Comparison of ENCODE assay signal across 27 cellular contexts in genomic region chr4:38195486-38195885, GRCh38.
DNase-seq lines count a peak whose midpoint lies in the region; ATAC-seq, FAIRE-seq and TF ChIP-seq lines count a peak whose summit lies in the region.
"Had no signal": no experiment of that assay in that cellular context is flagged by ENCODE, and none has a peak within 500 bp of the region (broad histone marks: within the 10 kb centered on the region; RNA-seq: fewer than 3 reads in every experiment).

No MANE protein-coding gene starts in this region.

- no peak overlapping the region for H3K9ac ChIP-seq in colonic mucosa (ENCODE audit: low read depth in 2 of 2, low read length in 2 of 2)
- H3K9ac ChIP-seq: BLaER1 had no signal

- H3K4me1 ChIP-seq in HEK293 (ENCODE audit: control insufficient read depth, insufficient read depth, low read length) (peaks cover 7% of the 10 kb centered on the region), colonic mucosa (no peaks in the 10 kb centered on the region), small intestine (ENCODE audit: control insufficient read depth in 2 of 2, insufficient read depth in 1 of 2, low read depth in 1 of 2, low read length in 1 of 2) (no peaks in the 10 kb centered on the region)
- H3K4me1 ChIP-seq: BE2C, BLaER1 had no signal

- 14 to 54% (median 33%) methylated on average over 3 of the region's 3 CpGs for WGBS in small intestine, 3 donors

- H3K9me3 ChIP-seq in HEK293 (ENCODE audit: control insufficient read depth, insufficient read depth, low read depth, low read length) (no peaks in the 10 kb centered on the region), colonic mucosa (no peaks in the 10 kb centered on the region), small intestine (ENCODE audit: control insufficient read depth, low read depth) (no peaks in the 10 kb centered on the region)

- no peak for TF ChIP-seq CTCF in HEK293 (tag by site-specific recombination; IDR thresholded peaks at IDR 0.05)
- no peak for TF ChIP-seq CTCF in colonic mucosa (IDR thresholded peaks at IDR 0.05)

- ATAC-seq in HG02938 (IDR thresholded peaks at IDR 0.05; ENCODE audit: unreplicated experiment) (no peak), HG02588 (IDR thresholded peaks at IDR 0.05; ENCODE audit: unreplicated experiment) (no peak)
- ATAC-seq: GM12878 had no signal

- no peak for DNase-seq in colonic mucosa
- peak; percentile 47 for DNase-seq in mesenteric fat pad (ENCODE audit: low spot score)
- peak; percentile 87 for DNase-seq in small intestine
- DNase-seq in T-helper 2 cell, result no peak
- DNase-seq: 8988T; ACHN; BE2C; C1 segment of cervical spinal cord; CD4-positive, alpha-beta memory T cell; CD4-positive, CD25-positive, alpha-beta regulatory T cell; CD8-positive, alpha-beta memory T cell; COR-L47; DMS 273 treated with DMSO at 0.1 percent for 48 hours; DMS153; DMS53; DMS79; DND-41; EL; GDM1 had no signal

- H3K27ac ChIP-seq in HEK293 (ENCODE audit: extremely low read depth, low read depth, low read length), result no peak overlapping the region
- peak overlapping the region; percentile 15 for H3K27ac ChIP-seq in colonic mucosa
- H3K27ac ChIP-seq in small intestine (ENCODE audit: low read depth in 1 of 2, low read length in 1 of 2), result peak overlapping the region; percentile 27 to 67
- H3K27ac ChIP-seq: BLaER1 had no signal

- H3K27me3 ChIP-seq in colonic mucosa (no peaks in the 10 kb centered on the region), small intestine (ENCODE audit: control insufficient read depth in 2 of 2, insufficient read depth in 2 of 2, low read length in 2 of 2) (no peaks in the 10 kb centered on the region)
- H3K27me3 ChIP-seq: BLaER1 had no signal

- FAIRE-seq in small intestine (lab: Jason Lieb, UNC), result no peak
- FAIRE-seq: A204.1, GM12878, GM12892, GM18507 had no signal

- CTCF ChIA-PET in HEK293 (lab: Yijun Ruan, JAX), result interaction anchor here (1.0 kb wide), 1 partner anchor 16 kb away, joined by 3 read pairs; no protein-coding TSS in a partner anchor

- POLR2A ChIA-PET in HEK293 (lab: Yijun Ruan, JAX), result no interaction called here

- H3K36me3 ChIP-seq in HEK293 (ENCODE audit: control insufficient read depth in 2 of 2, insufficient read depth in 1 of 2, low read length in 2 of 2) (no peaks in the 10 kb centered on the region), colonic mucosa (no peaks in the 10 kb centered on the region), small intestine (ENCODE audit: control insufficient read depth in 2 of 2, insufficient read depth in 2 of 2, low read length in 2 of 2) (no peaks in the 10 kb centered on the region)
- H3K36me3 ChIP-seq: BE2C, BLaER1 had no signal

- no peak overlapping the region for H3K4me3 ChIP-seq in HEK293 (ENCODE audit: low read depth, low read length)
- H3K4me3 ChIP-seq in colonic mucosa, result no peak overlapping the region
- no peak overlapping the region for H3K4me3 ChIP-seq in small intestine (ENCODE audit: low read depth in 1 of 2, low read length in 2 of 2)
- H3K4me3 ChIP-seq: BLaER1, GM12878 had no signal

- intact Hi-C loops in colonic mucosa (cut with DNase I), result no loop called here

TF ChIP-seq in HEK293, 187 proteins besides CTCF, POLR2A, EP300 and RAD21:
- no peak for TF ChIP-seq ZNF23 (tag by site-specific recombination; IDR thresholded peaks at IDR 0.05; ENCODE audit: borderline replicate concordance)
- TF ChIP-seq ZNF133 (tag by site-specific recombination; IDR thresholded peaks at IDR 0.05), result peak; percentile 84

Comparison
In these comparisons a context has a peak if more than half of its experiments do, and no peak if none do; other contexts are left out.
1. DNase-seq: peak in mesenteric fat pad (single experiment) and small intestine (single experiment); none in colonic mucosa (single experiment) and T-helper 2 cell (0 of 5).